1 cellular context compared by ENCODE assay signal in genomic region chr6:10505529-10505928, GRCh38.
TF ChIP-seq lines count a peak whose summit lies in the region.

No MANE protein-coding gene starts in this region.

TF ChIP-seq in HepG2, 621 proteins besides CTCF, POLR2A, EP300 and RAD21 (continued from another document and continues in another):
- peak; percentile 59; the same call in 1 of the 2 replicates for TF ChIP-seq BRF2 (CRISPR knock-in tag; IDR thresholded peaks at IDR 0.05)
- TF ChIP-seq ZNF205 (CRISPR knock-in tag; IDR thresholded peaks at IDR 0.05) = peak; percentile 71; the same call in 1 of the 2 replicates
- no peak for TF ChIP-seq ZNF674 (CRISPR knock-in tag; IDR thresholded peaks at IDR 0.05; ENCODE audit: low read depth)
- TF ChIP-seq MLX (CRISPR knock-in tag; IDR thresholded peaks at IDR 0.05) = peak; percentile 80; the same call in 1 of the 2 replicates
- TF ChIP-seq ZKSCAN8 (CRISPR knock-in tag; IDR thresholded peaks at IDR 0.05; ENCODE audit: borderline replicate concordance) = 0 out of 2 replicates have a peak, but pooled peaks have one; percentile 71
- TF ChIP-seq ZNF549 (CRISPR knock-in tag; IDR thresholded peaks at IDR 0.05) = no peak
- no peak for TF ChIP-seq ZNF496 (CRISPR knock-in tag; IDR thresholded peaks at IDR 0.05; ENCODE audit: insufficient replicate concordance)
- TF ChIP-seq DNMT3B (CRISPR knock-in tag; conservative IDR thresholded peaks at IDR 0.05) = peak; percentile 72; the same call in 1 of the 2 replicates
- peak; percentile 69 for TF ChIP-seq NFYB (CRISPR knock-in tag; IDR thresholded peaks at IDR 0.05)
- no peak for TF ChIP-seq IKZF4 (CRISPR knock-in tag; IDR thresholded peaks at IDR 0.05; ENCODE audit: borderline replicate concordance, low read depth, not compliant biosample characterization)
- TF ChIP-seq THYN1 (CRISPR knock-in tag; IDR thresholded peaks at IDR 0.05; ENCODE audit: borderline replicate concordance, low read depth) = no peak
- TF ChIP-seq, protein P1, sequence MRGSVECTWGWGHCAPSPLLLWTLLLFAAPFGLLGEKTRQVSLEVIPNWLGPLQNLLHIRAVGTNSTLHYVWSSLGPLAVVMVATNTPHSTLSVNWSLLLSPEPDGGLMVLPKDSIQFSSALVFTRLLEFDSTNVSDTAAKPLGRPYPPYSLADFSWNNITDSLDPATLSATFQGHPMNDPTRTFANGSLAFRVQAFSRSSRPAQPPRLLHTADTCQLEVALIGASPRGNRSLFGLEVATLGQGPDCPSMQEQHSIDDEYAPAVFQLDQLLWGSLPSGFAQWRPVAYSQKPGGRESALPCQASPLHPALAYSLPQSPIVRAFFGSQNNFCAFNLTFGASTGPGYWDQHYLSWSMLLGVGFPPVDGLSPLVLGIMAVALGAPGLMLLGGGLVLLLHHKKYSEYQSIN (CRISPR knock-in tag; IDR thresholded peaks at IDR 0.05; ENCODE audit: borderline replicate concordance) = no peak
- no peak for TF ChIP-seq ZNF746 (CRISPR knock-in tag; IDR thresholded peaks at IDR 0.05)
- TF ChIP-seq ATF7-NPFF (CRISPR knock-in tag; IDR thresholded peaks at IDR 0.05; ENCODE audit: low read depth) = no peak
- peak in 1 of 2 experiments; percentile 57; a peak in 1 of 4 replicates for TF ChIP-seq HMGXB4 (CRISPR knock-in tag; IDR thresholded peaks at IDR 0.05; ENCODE audit: borderline replicate concordance in 1 of 2, low read depth in 1 of 2)
- no peak for TF ChIP-seq KAT2B (IDR thresholded peaks at IDR 0.05; ENCODE audit: borderline replicate concordance, low read depth, low read length)
- no peak for TF ChIP-seq ZNF333 (CRISPR knock-in tag; IDR thresholded peaks at IDR 0.05; ENCODE audit: borderline replicate concordance)
- no peak for TF ChIP-seq ZNF430 (CRISPR knock-in tag; IDR thresholded peaks at IDR 0.05)
- no peak for TF ChIP-seq MED8 (CRISPR knock-in tag; IDR thresholded peaks at IDR 0.05; ENCODE audit: insufficient replicate concordance)
- TF ChIP-seq IRF9 (CRISPR knock-in tag; IDR thresholded peaks at IDR 0.05; ENCODE audit: borderline replicate concordance) = no peak
- TF ChIP-seq CENPT (CRISPR knock-in tag; IDR thresholded peaks at IDR 0.05; ENCODE audit: low read depth) = no peak
- TF ChIP-seq ZFP37 (CRISPR knock-in tag; IDR thresholded peaks at IDR 0.05; ENCODE audit: borderline replicate concordance) = no peak
- no peak for TF ChIP-seq U2AF2 (IDR thresholded peaks at IDR 0.05; ENCODE audit: low read depth, low read length)
- peak; percentile 80 for TF ChIP-seq KAT8 (CRISPR knock-in tag; IDR thresholded peaks at IDR 0.05)
- TF ChIP-seq TRIM24 (CRISPR knock-in tag; IDR thresholded peaks at IDR 0.05) = peak; percentile 62; the same call in 1 of the 2 replicates
- no peak for TF ChIP-seq SIN3B (IDR thresholded peaks at IDR 0.05; ENCODE audit: low read length)
- no peak for TF ChIP-seq ZFY (CRISPR knock-in tag; IDR thresholded peaks at IDR 0.05)
- no peak for TF ChIP-seq ZNF354B (CRISPR knock-in tag; IDR thresholded peaks at IDR 0.05)
- no peak for TF ChIP-seq CHD4 (IDR thresholded peaks at IDR 0.05; ENCODE audit: borderline replicate concordance, low read length)
- TF ChIP-seq ZNF766 (CRISPR knock-in tag; IDR thresholded peaks at IDR 0.05; ENCODE audit: borderline replicate concordance) = no peak
- TF ChIP-seq, protein P2, sequence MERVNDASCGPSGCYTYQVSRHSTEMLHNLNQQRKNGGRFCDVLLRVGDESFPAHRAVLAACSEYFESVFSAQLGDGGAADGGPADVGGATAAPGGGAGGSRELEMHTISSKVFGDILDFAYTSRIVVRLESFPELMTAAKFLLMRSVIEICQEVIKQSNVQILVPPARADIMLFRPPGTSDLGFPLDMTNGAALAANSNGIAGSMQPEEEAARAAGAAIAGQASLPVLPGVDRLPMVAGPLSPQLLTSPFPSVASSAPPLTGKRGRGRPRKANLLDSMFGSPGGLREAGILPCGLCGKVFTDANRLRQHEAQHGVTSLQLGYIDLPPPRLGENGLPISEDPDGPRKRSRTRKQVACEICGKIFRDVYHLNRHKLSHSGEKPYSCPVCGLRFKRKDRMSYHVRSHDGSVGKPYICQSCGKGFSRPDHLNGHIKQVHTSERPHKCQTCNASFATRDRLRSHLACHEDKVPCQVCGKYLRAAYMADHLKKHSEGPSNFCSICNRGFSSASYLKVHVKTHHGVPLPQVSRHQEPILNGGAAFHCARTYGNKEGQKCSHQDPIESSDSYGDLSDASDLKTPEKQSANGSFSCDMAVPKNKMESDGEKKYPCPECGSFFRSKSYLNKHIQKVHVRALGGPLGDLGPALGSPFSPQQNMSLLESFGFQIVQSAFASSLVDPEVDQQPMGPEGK (CRISPR knock-in tag; IDR thresholded peaks at IDR 0.05) = peak; percentile 96
- TF ChIP-seq, protein P3, sequence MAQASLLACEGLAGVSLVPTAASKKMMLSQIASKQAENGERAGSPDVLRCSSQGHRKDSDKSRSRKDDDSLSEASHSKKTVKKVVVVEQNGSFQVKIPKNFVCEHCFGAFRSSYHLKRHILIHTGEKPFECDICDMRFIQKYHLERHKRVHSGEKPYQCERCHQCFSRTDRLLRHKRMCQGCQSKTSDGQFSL (CRISPR knock-in tag; IDR thresholded peaks at IDR 0.05) = no peak
- TF ChIP-seq NFIC (IDR thresholded peaks at IDR 0.05; ENCODE audit: low read length) = peak; percentile 85
- peak; percentile 95 for TF ChIP-seq RCOR2 (CRISPR knock-in tag; IDR thresholded peaks at IDR 0.05)
- TF ChIP-seq ZBTB7A (CRISPR knock-in tag; IDR thresholded peaks at IDR 0.05) = 0 out of 2 replicates have a peak, but pooled peaks have one; percentile 26
- TF ChIP-seq ZNF446 (CRISPR knock-in tag; IDR thresholded peaks at IDR 0.05) = no peak
- no peak for TF ChIP-seq ATRX (CRISPR knock-in tag; IDR thresholded peaks at IDR 0.05; ENCODE audit: borderline replicate concordance)
- peak; percentile 72 for TF ChIP-seq JARID2 (CRISPR knock-in tag; IDR thresholded peaks at IDR 0.05; ENCODE audit: insufficient replicate concordance)
- no peak for TF ChIP-seq FOXM1 (CRISPR knock-in tag; IDR thresholded peaks at IDR 0.05)
- no peak for TF ChIP-seq NCOA1 (CRISPR knock-in tag; IDR thresholded peaks at IDR 0.05)
- peak; percentile 36; the same call in 1 of the 2 replicates for TF ChIP-seq SP5 (CRISPR knock-in tag; IDR thresholded peaks at IDR 0.05; ENCODE audit: borderline replicate concordance, low read depth)
- no peak for TF ChIP-seq ZFP41 (CRISPR knock-in tag; IDR thresholded peaks at IDR 0.05; ENCODE audit: borderline replicate concordance)
- peak; percentile 95 for TF ChIP-seq FOXP1 (IDR thresholded peaks at IDR 0.05)
- TF ChIP-seq FOXP1 (CRISPR knock-in tag; IDR thresholded peaks at IDR 0.05) = peak; percentile 98
- 0 out of 2 replicates have a peak, but pooled peaks have one; percentile 55 for TF ChIP-seq KDM3A (CRISPR knock-in tag; IDR thresholded peaks at IDR 0.05; ENCODE audit: low read depth)
- TF ChIP-seq REST (IDR thresholded peaks at IDR 0.05; ENCODE audit: borderline replicate concordance in 1 of 2, low read depth in 1 of 2, low read length in 2 of 2) = peak in 1 of 2 experiments; percentile 64; a peak in 1 of 4 replicates
- no peak for TF ChIP-seq ZSCAN31 (CRISPR knock-in tag; IDR thresholded peaks at IDR 0.05; ENCODE audit: low read depth)
- TF ChIP-seq SNRNP70 (IDR thresholded peaks at IDR 0.05; ENCODE audit: low read depth, low read length) = no peak
- TF ChIP-seq ZNF670 (CRISPR knock-in tag; IDR thresholded peaks at IDR 0.05; ENCODE audit: borderline replicate concordance) = no peak
- TF ChIP-seq GATAD2A (CRISPR knock-in tag; IDR thresholded peaks at IDR 0.05) = peak; percentile 97
- TF ChIP-seq MYNN (CRISPR knock-in tag; IDR thresholded peaks at IDR 0.05; ENCODE audit: low read depth) = no peak
- TF ChIP-seq SMYD3 (CRISPR knock-in tag; IDR thresholded peaks at IDR 0.05) = peak; percentile 78; the same call in 1 of the 2 replicates
- TF ChIP-seq ZKSCAN5 (CRISPR knock-in tag; IDR thresholded peaks at IDR 0.05) = no peak
- no peak for TF ChIP-seq ZNF136 (CRISPR knock-in tag; IDR thresholded peaks at IDR 0.05; ENCODE audit: low read depth)
- TF ChIP-seq ZNF44 (CRISPR knock-in tag; IDR thresholded peaks at IDR 0.05) = no peak
- TF ChIP-seq, protein P4, sequence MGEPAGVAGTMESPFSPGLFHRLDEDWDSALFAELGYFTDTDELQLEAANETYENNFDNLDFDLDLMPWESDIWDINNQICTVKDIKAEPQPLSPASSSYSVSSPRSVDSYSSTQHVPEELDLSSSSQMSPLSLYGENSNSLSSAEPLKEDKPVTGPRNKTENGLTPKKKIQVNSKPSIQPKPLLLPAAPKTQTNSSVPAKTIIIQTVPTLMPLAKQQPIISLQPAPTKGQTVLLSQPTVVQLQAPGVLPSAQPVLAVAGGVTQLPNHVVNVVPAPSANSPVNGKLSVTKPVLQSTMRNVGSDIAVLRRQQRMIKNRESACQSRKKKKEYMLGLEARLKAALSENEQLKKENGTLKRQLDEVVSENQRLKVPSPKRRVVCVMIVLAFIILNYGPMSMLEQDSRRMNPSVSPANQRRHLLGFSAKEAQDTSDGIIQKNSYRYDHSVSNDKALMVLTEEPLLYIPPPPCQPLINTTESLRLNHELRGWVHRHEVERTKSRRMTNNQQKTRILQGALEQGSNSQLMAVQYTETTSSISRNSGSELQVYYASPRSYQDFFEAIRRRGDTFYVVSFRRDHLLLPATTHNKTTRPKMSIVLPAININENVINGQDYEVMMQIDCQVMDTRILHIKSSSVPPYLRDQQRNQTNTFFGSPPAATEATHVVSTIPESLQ (CRISPR knock-in tag; conservative IDR thresholded peaks at IDR 0.05) = no peak
- TF ChIP-seq MBNL3 (CRISPR knock-in tag; conservative IDR thresholded peaks at IDR 0.05) = no peak
- TF ChIP-seq PAF1 (CRISPR knock-in tag; IDR thresholded peaks at IDR 0.05) = no peak
